18 cellular contexts compared by ENCODE assay signal in genomic region chr12:113384778-113385177, GRCh38.
A peak's percentile ranks its signal among the peaks of the same experiment; 100 is the strongest.
DNase-seq lines count a peak whose midpoint lies in the region; ATAC-seq and TF ChIP-seq lines count a peak whose summit lies in the region.
"Had no signal": no experiment of that assay in that cellular context is flagged by ENCODE, and none has a peak within 500 bp of the region (broad histone marks: within the 10 kb centered on the region; RNA-seq: fewer than 3 reads in every experiment).

No MANE protein-coding gene starts in this region.

- H3K27me3 ChIP-seq in DND-41 (ENCODE audit: insufficient read depth, low read length, poor library complexity) = no peaks in the 10 kb centered on the region

- peaks cover 3% of the 10 kb centered on the region for H3K27me3 Mint-ChIP-seq in nephron progenitor cell (ENCODE audit: low read depth, poor library complexity)
- H3K27me3 Mint-ChIP-seq: CD4-positive, alpha-beta memory T cell had no signal

- no peaks in the 10 kb centered on the region for H3K9me3 ChIP-seq in DND-41 (ENCODE audit: insufficient read depth, low read length, severe bottlenecking)
- H3K9me3 ChIP-seq: A549, HAP-1 had no signal

- DNase-seq in AG20443 (ENCODE audit: low spot score) (peak; percentile 6), DND-41 (no peak), nephron progenitor cell (no peak), DMS53 (lab: John Stamatoyannopoulos, UW) (no peak), HuH-7.5 (ENCODE audit: low spot score) (no peak)
- DNase-seq in activated CD8-positive, alpha-beta memory T cell treated with anti-CD3 and anti-CD28 coated beads for 24 hours = no peak
- DNase-seq: 8988T; ACHN; Calu3; CD4-positive, alpha-beta memory T cell; COR-L47; DMS153; DMS79; GF-D8; GOT3; HFFc6 had no signal

- peaks cover 20% of the 10 kb centered on the region for H3K36me3 Mint-ChIP-seq in nephron progenitor cell (ENCODE audit: low read depth)

- H4K20me1 ChIP-seq in DND-41 (ENCODE audit: insufficient read depth, low read length) = no peaks in the 10 kb centered on the region

- peak overlapping the region; percentile 61 for H3K27ac Mint-ChIP-seq in nephron progenitor cell
- H3K27ac Mint-ChIP-seq: HFFc6 had no signal

- H2AFZ ChIP-seq in DND-41 (ENCODE audit: low read depth, low read length) = no peak overlapping the region

- no peaks in the 10 kb centered on the region for H3K4me1 ChIP-seq in DND-41 (ENCODE audit: insufficient read depth, low read length)
- H3K4me1 ChIP-seq: A549, HAP-1 had no signal

- H3K4me3 Mint-ChIP-seq in nephron progenitor cell = no peak overlapping the region
- H3K4me3 Mint-ChIP-seq: HFFc6 had no signal

- no peak for TF ChIP-seq CTCF in DND-41 (IDR thresholded peaks at IDR 0.05; ENCODE audit: borderline replicate concordance, extremely low read depth, low read length, poor library complexity, severe bottlenecking)
- TF ChIP-seq CTCF in nephron progenitor cell (IDR thresholded peaks at IDR 0.05) = no peak

- H3K9ac ChIP-seq in DND-41 (ENCODE audit: low read depth, low read length) = no peak overlapping the region

- peaks cover 13% of the 10 kb centered on the region for H3K4me1 Mint-ChIP-seq in nephron progenitor cell
- H3K4me1 Mint-ChIP-seq: CD4-positive, alpha-beta memory T cell had no signal

- no peaks in the 10 kb centered on the region for H3K9me3 Mint-ChIP-seq in nephron progenitor cell
- H3K9me3 Mint-ChIP-seq: CD4-positive, alpha-beta memory T cell; HFFc6 had no signal

- no peak overlapping the region for H3K4me2 ChIP-seq in DND-41 (ENCODE audit: insufficient read depth, low read length)
- H3K4me2 ChIP-seq: A549 had no signal

- H3K27ac ChIP-seq in DND-41 (ENCODE audit: low read length) = no peak overlapping the region
- H3K27ac ChIP-seq: A549 had no signal

- no peaks in the 10 kb centered on the region for H3K79me2 ChIP-seq in DND-41 (ENCODE audit: insufficient read depth, low read length)

- no peak overlapping the region for H3K4me3 ChIP-seq in DND-41 (ENCODE audit: low read depth in 1 of 2, low read length in 2 of 2)
- H3K4me3 ChIP-seq: A549, HAP-1 had no signal

- no peaks in the 10 kb centered on the region for H3K36me3 ChIP-seq in DND-41 (ENCODE audit: insufficient read depth, low read length)

- ATAC-seq in DND-41 (ENCODE audit: insufficient read depth, low read depth) = peak; percentile 14; the same call in 1 of the 3 replicates
